ENCODE assay signal across 19 cellular contexts in the genomic region with DNA sequence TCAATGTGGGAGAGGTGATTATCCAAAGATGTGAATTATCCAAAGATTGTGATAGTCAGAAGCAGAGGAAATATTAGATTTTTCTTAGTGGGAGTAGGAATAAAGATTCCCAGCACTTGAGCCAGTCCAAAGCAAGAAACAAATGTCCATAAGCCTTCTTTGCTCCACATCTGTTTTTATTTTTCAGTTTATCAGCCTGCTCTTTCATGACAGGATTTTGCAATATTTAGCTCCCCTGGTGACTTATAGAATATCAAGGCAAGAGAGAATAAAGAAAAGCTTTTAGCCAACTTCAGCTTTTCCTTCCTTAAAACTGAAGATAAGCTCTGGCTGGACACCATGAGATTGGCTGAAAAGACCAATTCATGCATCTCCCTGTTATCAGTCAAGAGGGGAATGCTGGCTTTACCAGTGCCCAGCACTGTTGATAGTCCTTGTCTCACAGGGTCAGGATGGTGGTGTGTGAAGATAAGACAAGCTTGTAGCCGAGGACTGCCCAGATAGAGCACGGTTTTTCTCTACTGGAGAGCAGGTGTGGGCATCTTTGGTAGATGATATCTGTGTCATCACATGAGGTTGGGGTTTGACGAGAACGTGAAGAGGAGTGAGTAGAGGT.
"Had no signal": no experiment of that assay in that cellular context is flagged by ENCODE, and none has a peak within 500 bp of the region (broad histone marks: within the 10 kb centered on the region; RNA-seq: fewer than 3 reads in every experiment).

No MANE protein-coding gene starts in this region.

- FAIRE-seq: bronchial epithelial cell, keratinocyte had no signal

- H3K4me3 Mint-ChIP-seq: activated B cell treated with CpG ODN at 0.5 μM for 24 hours; activated CD4-positive, alpha-beta T cell treated with anti-CD3 and anti-CD28 coated beads for 36 hours; activated naive CD8-positive, alpha-beta T cell treated with anti-CD3 and anti-CD28 coated beads, Interleukin-2, amount 10 ng/mL, durations not matched to agents 7 days and 5 days; naive thymus-derived CD8-positive, alpha-beta T cell had no signal

- H3K27me3 Mint-ChIP-seq: activated B cell treated with CpG ODN at 0.5 μM for 24 hours; activated CD4-positive, alpha-beta T cell treated with anti-CD3 and anti-CD28 coated beads for 36 hours; activated naive CD8-positive, alpha-beta T cell treated with anti-CD3 and anti-CD28 coated beads, Interleukin-2, amount 10 ng/mL, durations not matched to agents 7 days and 5 days had no signal

- H3K4me3 ChIP-seq: lower lobe of right lung, prostate gland, upper lobe of right lung had no signal

- H3K36me3 ChIP-seq: lower lobe of right lung, prostate gland, upper lobe of right lung had no signal

- DNase-seq: activated B cell treated with CpG ODN at 0.5 μM for 24 hours; activated CD4-positive, alpha-beta T cell treated with anti-CD3 and anti-CD28 coated beads for 36 hours; activated CD4-positive, alpha-beta T cell treated with anti-CD3 and anti-CD28 coated beads, Interleukin-2, amount 50 U/mL, for 48 hours; activated CD8-positive, alpha-beta memory T cell treated with anti-CD3 and anti-CD28 coated beads, Interleukin-2, amount 50 U/mL, for 48 hours; activated naive CD4-positive, alpha-beta T cell treated with Interleukin-2 at 50 U/mL for 16 hours; activated naive CD8-positive, alpha-beta T cell treated with anti-CD3 and anti-CD28 coated beads, Interleukin-2, amount 10 ng/mL, durations not matched to agents 7 days and 5 days; activated T-cell treated with anti-CD3 and anti-CD28 coated beads, Interleukin-2, amount 50 U/mL, for 48 hours; amniotic stem cell; left colon; lower lobe of right lung; naive thymus-derived CD8-positive, alpha-beta T cell; stimulated activated CD4-positive, alpha-beta T cell treated with anti-CD3 and anti-CD28 coated beads, Interleukin-4, amount 100 ng/mL, for 24 hours; stimulated activated naive CD8-positive, alpha-beta T cell treated with anti-CD3 and anti-CD28 coated beads, Interleukin-15, Interleukin-2, amounts not matched to agents 100 U/mL and 50 U/mL, for 24 hours; T-helper 1 cell; T-helper 9 cell; upper lobe of right lung had no signal

- H3K27me3 ChIP-seq: upper lobe of right lung had no signal

- H3K9me3 Mint-ChIP-seq: activated naive CD8-positive, alpha-beta T cell treated with anti-CD3 and anti-CD28 coated beads, Interleukin-2, amount 10 ng/mL, durations not matched to agents 7 days and 5 days had no signal

- H3K27ac ChIP-seq: lower lobe of right lung, prostate gland, upper lobe of right lung had no signal

- H3K36me3 Mint-ChIP-seq: activated naive CD8-positive, alpha-beta T cell treated with anti-CD3 and anti-CD28 coated beads, Interleukin-2, amount 10 ng/mL, durations not matched to agents 7 days and 5 days; naive thymus-derived CD8-positive, alpha-beta T cell had no signal

- H3K27ac Mint-ChIP-seq: activated B cell treated with CpG ODN at 0.5 μM for 24 hours; activated CD4-positive, alpha-beta T cell treated with anti-CD3 and anti-CD28 coated beads for 36 hours; activated naive CD8-positive, alpha-beta T cell treated with anti-CD3 and anti-CD28 coated beads, Interleukin-2, amount 10 ng/mL, durations not matched to agents 7 days and 5 days; naive thymus-derived CD8-positive, alpha-beta T cell had no signal

- H3K9me3 ChIP-seq: lower lobe of right lung, prostate gland, upper lobe of right lung had no signal

- H3K4me1 Mint-ChIP-seq: activated B cell treated with CpG ODN at 0.5 μM for 24 hours; activated CD4-positive, alpha-beta T cell treated with anti-CD3 and anti-CD28 coated beads for 36 hours; activated naive CD8-positive, alpha-beta T cell treated with anti-CD3 and anti-CD28 coated beads, Interleukin-2, amount 10 ng/mL, durations not matched to agents 7 days and 5 days; naive thymus-derived CD8-positive, alpha-beta T cell had no signal

- H3K4me1 ChIP-seq: lower lobe of right lung, prostate gland, upper lobe of right lung had no signal

- ATAC-seq: activated CD4-positive, alpha-beta T cell treated with anti-CD3 and anti-CD28 coated beads for 36 hours; left colon; lower lobe of right lung; naive thymus-derived CD8-positive, alpha-beta T cell; stimulated activated naive CD8-positive, alpha-beta T cell treated with anti-CD3 and anti-CD28 coated beads, Interleukin-15, Interleukin-2, amounts not matched to agents 100 U/mL and 50 U/mL, for 24 hours; upper lobe of right lung had no signal
